Comparison of ENCODE assay signal across 9 cellular contexts in the genomic region with DNA sequence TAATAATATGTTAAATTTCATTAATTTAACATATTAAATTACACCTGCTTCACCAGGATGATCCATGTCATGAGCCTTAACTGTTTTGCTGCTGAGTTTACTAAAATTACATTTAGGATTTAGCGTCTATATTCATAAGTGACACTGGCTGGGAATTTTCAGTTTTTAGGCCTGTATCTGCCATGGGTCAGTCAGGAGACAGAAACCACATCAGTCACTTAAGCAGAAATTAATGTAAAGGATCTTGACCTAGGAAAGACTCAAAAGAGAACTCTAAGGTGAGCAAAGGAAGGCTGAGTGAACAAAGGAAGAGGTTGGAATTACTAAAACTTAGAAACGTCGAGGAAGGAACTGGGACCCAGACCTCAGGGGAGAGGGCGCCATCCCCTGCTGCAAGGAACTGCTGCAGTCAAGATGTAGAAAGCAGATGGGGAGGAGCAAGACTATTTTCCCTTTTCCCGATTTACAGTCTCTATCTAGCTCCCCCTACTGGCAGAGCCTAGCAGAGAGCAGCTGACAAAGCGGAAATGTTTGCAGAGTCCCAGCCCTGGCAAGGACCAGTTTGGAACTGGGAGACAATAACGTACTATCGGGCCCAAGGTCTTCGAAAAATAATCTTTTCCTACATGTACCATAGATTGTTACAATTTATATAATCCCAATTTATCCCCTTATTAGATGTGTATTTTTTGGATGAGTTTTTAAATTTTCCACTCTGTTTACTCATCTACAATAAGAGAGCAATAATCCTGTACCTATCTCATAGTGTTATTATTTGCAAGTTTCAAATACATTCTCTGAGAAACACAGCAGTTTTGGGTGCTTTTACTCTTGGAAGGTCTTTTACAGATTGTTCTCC. TPM values are rescaled to one million over a fixed set of nuclear protein-coding genes. Genes with fewer than 3 reads are reported as not detected.
A peak's percentile ranks its signal among the peaks of the same experiment; 100 is the strongest.
DNase-seq lines count a peak whose midpoint lies in the region; ATAC-seq and TF ChIP-seq lines count a peak whose summit lies in the region.
"Had no signal": no experiment of that assay in that cellular context is flagged by ENCODE, and none has a peak within 500 bp of the region (broad histone marks: within the 10 kb centered on the region; RNA-seq: fewer than 3 reads in every experiment).

No MANE protein-coding gene starts in this region.

- peaks cover 0 to 22% of the 10 kb centered on the region in 2 donors for H3K27me3 Mint-ChIP-seq in natural killer cell treated with Interleukin-12 subunit alpha and Interleukin-12 subunit beta and Interleukin-15 and Interleukin-18, amount 100 ng/mL, for 72 hours

- no peaks in the 10 kb centered on the region for H3K27me3 ChIP-seq in upper lobe of right lung

- H3K36me3 Mint-ChIP-seq in natural killer cell treated with Interleukin-12 subunit alpha and Interleukin-12 subunit beta and Interleukin-15 and Interleukin-18, amount 100 ng/mL, for 72 hours = no peaks in the 10 kb centered on the region

- intact Hi-C loops in upper lobe of right lung (cut with DNase I) = no loop called here

- H3K4me1 Mint-ChIP-seq in natural killer cell treated with Interleukin-12 subunit alpha and Interleukin-12 subunit beta and Interleukin-15 and Interleukin-18, amount 100 ng/mL, for 72 hours (ENCODE audit: low read depth in 2 of 2) = peaks cover 5 to 6% of the 10 kb centered on the region in 2 donors

- H3K27ac ChIP-seq in upper lobe of right lung = no peak overlapping the region

- H3K27ac Mint-ChIP-seq in natural killer cell treated with Interleukin-12 subunit alpha and Interleukin-12 subunit beta and Interleukin-15 and Interleukin-18, amount 100 ng/mL, for 72 hours = no peak overlapping the region

- peak; percentile 55 for DNase-seq in COLO668 (lab: John Stamatoyannopoulos, UW; ENCODE audit: unreplicated experiment)
- DNase-seq in OCI-M1 (lab: John Stamatoyannopoulos, UW) = peak; percentile 92
- peak; percentile 46 for DNase-seq in activated T-cell treated with anti-CD3 and anti-CD28 coated beads, Interleukin-2, amount 50 U/mL, for 1 hour
- peak; percentile 61 for DNase-seq in fibroblast of gingiva (ENCODE audit: low read depth)
- DNase-seq in natural killer cell treated with Interleukin-12 subunit alpha and Interleukin-12 subunit beta and Interleukin-15 and Interleukin-18, amount 100 ng/mL, for 72 hours (ENCODE audit: low spot score) = peak; percentile 74
- no peak for DNase-seq in upper lobe of right lung

- peak; percentile 77 for TF ChIP-seq CTCF in LNCAP (IDR thresholded peaks at IDR 0.05)
- peak; percentile 75 for TF ChIP-seq CTCF in upper lobe of right lung (IDR thresholded peaks at IDR 0.05)

- H3K4me3 ChIP-seq in upper lobe of right lung = no peak overlapping the region

- H3K36me3 ChIP-seq in upper lobe of right lung = no peaks in the 10 kb centered on the region

- ATAC-seq in GM21423 (IDR thresholded peaks at IDR 0.05; ENCODE audit: unreplicated experiment) = peak; percentile 89
- ATAC-seq in natural killer cell treated with Interleukin-12 subunit alpha and Interleukin-12 subunit beta and Interleukin-15 and Interleukin-18, amount 100 ng/mL, for 72 hours = peak; percentile 59 to 80
- peak; percentile 95 for ATAC-seq in upper lobe of right lung

- no peaks in the 10 kb centered on the region for H3K9me3 Mint-ChIP-seq in natural killer cell treated with Interleukin-12 subunit alpha and Interleukin-12 subunit beta and Interleukin-15 and Interleukin-18, amount 100 ng/mL, for 72 hours

- no peaks in the 10 kb centered on the region for H3K9me3 ChIP-seq in upper lobe of right lung

- no peak overlapping the region for H3K4me3 Mint-ChIP-seq in natural killer cell treated with Interleukin-12 subunit alpha and Interleukin-12 subunit beta and Interleukin-15 and Interleukin-18, amount 100 ng/mL, for 72 hours

- no peaks in the 10 kb centered on the region for H3K4me1 ChIP-seq in upper lobe of right lung

RNA-seq across cellular contexts. Expression of a gene that starts 22.6 kb away (rescaled TPM):
- 100 to 1,000 TPM; 131 to 157 TPM for total RNA-seq in natural killer cell treated with Interleukin-12 subunit alpha and Interleukin-12 subunit beta and Interleukin-15 and Interleukin-18, amount 100 ng/mL, for 72 hours
- 63.4 TPM for total RNA-seq in upper lobe of right lung

RNA-seq across cellular contexts. Expression of a gene that starts 53.7 kb away (rescaled TPM):
- under 1 TPM in 1 of 2 donors, not detected in 1; 0.20 TPM for total RNA-seq in natural killer cell treated with Interleukin-12 subunit alpha and Interleukin-12 subunit beta and Interleukin-15 and Interleukin-18, amount 100 ng/mL, for 72 hours
- total RNA-seq in upper lobe of right lung = 18.9 TPM
- total RNA-seq: T-helper 1 cell treated with Interleukin-12 subunit alpha and Interleukin-12 subunit beta and Interleukin-4 antibody, amounts not matched to agents 30 ng/mL and 1 ng/mL, for 36 hours had no signal

Comparison
In these comparisons a context has a peak if more than half of its experiments do, and no peak if none do; other contexts are left out.
1. RNA of a gene that starts 53.7 kb away (total RNA-seq): 18.9 TPM in upper lobe of right lung (single experiment); 0.20 TPM in natural killer cell treated with Interleukin-12 subunit alpha and Interleukin-12 subunit beta and Interleukin-15 and Interleukin-18, amount 100 ng/mL, for 72 hours; every median in the first group is over 10 times any median in the second.
2. Peak in every context shown above with its lines, with median percentiles within 50 percentile points of each other: ATAC-seq.